Comparison of ENCODE assay signal across 20 cellular contexts in the genomic region with DNA sequence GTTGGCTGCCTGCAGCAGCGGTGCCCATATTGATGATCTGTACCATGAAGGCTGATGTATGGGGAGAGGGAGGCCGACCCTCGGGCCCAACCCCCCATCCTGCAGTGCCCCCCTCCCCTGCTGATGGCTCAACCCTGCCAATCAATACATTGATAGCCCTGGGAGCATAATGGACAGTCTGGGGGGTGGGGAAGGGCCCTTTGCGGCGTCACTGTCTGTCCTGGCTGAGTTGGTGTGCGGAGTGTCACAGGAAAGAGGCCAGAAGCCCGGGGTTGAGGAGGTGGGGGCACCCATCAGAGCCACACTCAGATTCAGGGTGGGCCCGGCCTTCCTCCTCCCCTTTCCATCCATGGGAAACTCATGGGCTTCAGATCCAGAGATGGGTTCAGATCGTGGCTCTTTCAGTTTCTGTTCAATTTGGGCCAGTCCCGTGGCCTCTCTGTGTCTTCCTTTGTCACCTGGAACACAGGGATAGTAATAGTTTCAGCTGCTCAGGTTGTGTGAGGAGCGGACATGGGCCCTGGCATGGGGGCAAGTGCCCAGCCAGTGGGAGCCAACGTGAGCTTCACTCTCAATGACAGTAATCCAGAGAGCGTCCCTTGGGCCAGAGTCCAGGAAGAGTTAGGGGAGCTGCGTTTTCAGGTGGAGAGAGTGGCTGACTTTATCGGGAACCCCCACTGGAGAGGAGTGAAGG. TPM values are rescaled to one million over a fixed set of nuclear protein-coding genes. Genes with fewer than 3 reads are reported as not detected.
DNase-seq lines count a peak whose midpoint lies in the region; ATAC-seq and TF ChIP-seq lines count a peak whose summit lies in the region.
"Had no signal": no experiment of that assay in that cellular context is flagged by ENCODE, and none has a peak within 500 bp of the region (broad histone marks: within the 10 kb centered on the region; RNA-seq: fewer than 3 reads in every experiment).

No MANE protein-coding gene starts in this region.

- no peaks in the 10 kb centered on the region for H3K27me3 ChIP-seq in Caco-2 (replicated peaks; ENCODE audit: control insufficient read depth, insufficient read depth, low read length)
- no peaks in the 10 kb centered on the region for H3K27me3 ChIP-seq in RWPE2 (ENCODE audit: insufficient read depth, poor library complexity, severe bottlenecking)
- no peaks in the 10 kb centered on the region for H3K27me3 ChIP-seq in sigmoid colon
- H3K27me3 ChIP-seq: BE2C had no signal

- H3K36me3 Mint-ChIP-seq in Caco-2 (ENCODE audit: insufficient read depth, unreplicated experiment) = peaks cover 12% of the 10 kb centered on the region
- H3K36me3 Mint-ChIP-seq: CD4-positive, alpha-beta memory T cell had no signal

- intact Hi-C loops in Caco-2 (cut with micrococcal nuclease; ENCODE audit: unreplicated experiment) (no loop called here), sigmoid colon (cut with DNase I) (loop anchor here (10.0 kb wide), 1 partner anchor 176 kb away; no protein-coding TSS in a partner anchor)

- no TSS peak for BruUV-seq in Caco-2 (replicated peaks; lab: Mats Ljungman, UMichigan)

- ATAC-seq in RWPE2 (ENCODE audit: low read depth) = no peak
- no peak for ATAC-seq in stimulated activated naive CD8-positive, alpha-beta T cell treated with anti-CD3 and anti-CD28 coated beads, Interleukin-15, Interleukin-2, amounts not matched to agents 100 U/mL and 50 U/mL, for 24 hours
- ATAC-seq: GM23338, HepG2 had no signal

- no peaks in the 10 kb centered on the region for H3K27me3 Mint-ChIP-seq in Caco-2 (ENCODE audit: insufficient read depth, unreplicated experiment)
- H3K27me3 Mint-ChIP-seq: CD4-positive, alpha-beta memory T cell had no signal

- CTCF ChIA-PET in Caco-2 (lab: Charles Lee) = no interaction called here

- POLR2A ChIA-PET in Caco-2 (lab: Charles Lee) = interaction anchor here (0.6 kb wide), 1 partner anchor 35 kb away, joined by 3 read pairs; no protein-coding TSS in a partner anchor

- DNase-seq in Caco-2 (peak in 1 of 2 experiments; percentile 15), RWPE2 (ENCODE audit: low spot score) (peak; percentile 39), mesenteric fat pad (ENCODE audit: low spot score) (peak; percentile 59), sigmoid colon (peak; percentile 53), SW 1271 (lab: John Stamatoyannopoulos, UW) (no peak), substantia nigra (lab: John Stamatoyannopoulos, UW) (no peak)
- no peak for DNase-seq in stimulated activated naive CD8-positive, alpha-beta T cell treated with anti-CD3 and anti-CD28 coated beads, Interleukin-15, Interleukin-2, amounts not matched to agents 100 U/mL and 50 U/mL, for 24 hours
- DNase-seq: BE2C; CD4-positive, alpha-beta memory T cell; GF-D8; NCI-H1092 treated with DMSO at 0.1 percent for 48 hours; NCI-H1694; NCI-H69; NK-92 treated with Interleukin-12 subunit alpha and Interleukin-12 subunit beta, amount 100 ng/mL, for 24 hours; OCI-M1; RPMI8226 had no signal

- peak overlapping the region; percentile 46 for H3K27ac Mint-ChIP-seq in Caco-2 (ENCODE audit: unreplicated experiment)
- H3K27ac Mint-ChIP-seq: CD4-positive, alpha-beta memory T cell; GM23338 had no signal

- H3K36me3 ChIP-seq in Caco-2 (ENCODE audit: control insufficient read depth, insufficient read depth, low read length) = no peaks in the 10 kb centered on the region
- H3K36me3 ChIP-seq in RWPE2 (ENCODE audit: low read depth) = no peaks in the 10 kb centered on the region
- H3K36me3 ChIP-seq in sigmoid colon = no peaks in the 10 kb centered on the region
- H3K36me3 ChIP-seq: BE2C had no signal

- peaks cover 22% of the 10 kb centered on the region for H3K4me1 ChIP-seq in Caco-2
- H3K4me1 ChIP-seq in RWPE2 (ENCODE audit: insufficient read depth, poor library complexity, severe bottlenecking) = no peaks in the 10 kb centered on the region
- H3K4me1 ChIP-seq in sigmoid colon = no peaks in the 10 kb centered on the region
- H3K4me1 ChIP-seq: BE2C had no signal

- TF ChIP-seq POLR2A in sigmoid colon (IDR thresholded peaks at IDR 0.05) = no peak

- no peaks in the 10 kb centered on the region for H3K9me3 ChIP-seq in Caco-2
- H3K9me3 ChIP-seq in RWPE2 (ENCODE audit: severe bottlenecking) = no peaks in the 10 kb centered on the region
- no peaks in the 10 kb centered on the region for H3K9me3 ChIP-seq in sigmoid colon
- H3K9me3 ChIP-seq: BE2C had no signal

- H3K4me3 Mint-ChIP-seq in Caco-2 (ENCODE audit: unreplicated experiment) = no peak overlapping the region
- H3K4me3 Mint-ChIP-seq: CD4-positive, alpha-beta memory T cell; GM23338 had no signal

- no peaks in the 10 kb centered on the region for H3K9me3 Mint-ChIP-seq in Caco-2 (ENCODE audit: unreplicated experiment)
- H3K9me3 Mint-ChIP-seq: CD4-positive, alpha-beta memory T cell; GM23338 had no signal

- no peak overlapping the region for H3K4me3 ChIP-seq in Caco-2 (ENCODE audit: low read depth, low read length)
- H3K4me3 ChIP-seq in RWPE2 (ENCODE audit: severe bottlenecking) = no peak overlapping the region
- no peak overlapping the region for H3K4me3 ChIP-seq in sigmoid colon
- H3K4me3 ChIP-seq: GM23338 had no signal

- WGBS in sigmoid colon, 2 donors = 86 to 88% methylated on average over 15 of the region's 15 CpGs

- TF ChIP-seq CTCF in Caco-2 (IDR thresholded peaks at IDR 0.05; ENCODE audit: insufficient read depth in 1 of 2, low read depth in 1 of 2, low read length in 1 of 2, severe bottlenecking in 1 of 2, unreplicated experiment in 1 of 2) = no peak
- TF ChIP-seq CTCF in RWPE2 (IDR thresholded peaks at IDR 0.05; ENCODE audit: poor library complexity, severe bottlenecking) = no peak
- no peak for TF ChIP-seq CTCF in sigmoid colon (IDR thresholded peaks at IDR 0.05)

- H3K27ac ChIP-seq in RWPE2 (ENCODE audit: poor library complexity, severe bottlenecking) (no peak overlapping the region), sigmoid colon (no peak overlapping the region), substantia nigra (ENCODE audit: low read depth, low read length, poor library complexity, severe bottlenecking) (no peak overlapping the region)
- H3K27ac ChIP-seq: KMS-11 had no signal

- H3K4me1 Mint-ChIP-seq in Caco-2 (ENCODE audit: low read depth, unreplicated experiment) = peaks cover 9% of the 10 kb centered on the region
- H3K4me1 Mint-ChIP-seq: CD4-positive, alpha-beta memory T cell had no signal

- TF ChIP-seq EP300 in sigmoid colon (IDR thresholded peaks at IDR 0.05) = no peak

RNA-seq across cellular contexts. Expression of a gene that starts 9.5 kb away (rescaled TPM):
- total RNA-seq in Caco-2 (2022) = 1.3 and 2.1 TPM in 2 replicates
- 1.7 TPM for total RNA-seq in mesenteric fat pad
- 1 to 10 TPM in 1 of 4 donors, under 1 TPM in 1, not detected in 2; 0.28 to 3.0 TPM for total RNA-seq in sigmoid colon
- under 1 TPM in 2 of 3 donors, not detected in 1; 0.36 to 0.60 TPM for polyA plus RNA-seq in sigmoid colon
- total RNA-seq: HepG2, MCF 10A had no signal
- polyA plus RNA-seq: HepG2 had no signal

RNA-seq across cellular contexts. Expression of a gene that starts 41.3 kb away (rescaled TPM):
- 2,112 and 2,207 TPM in 2 replicates for total RNA-seq in Caco-2 (2022)
- total RNA-seq in mesenteric fat pad = 526 TPM
- 100 to 1,000 TPM; 722 to 951 (median 753) TPM for total RNA-seq in sigmoid colon
- polyA plus RNA-seq in sigmoid colon = 1,000 to 10,000 TPM; 1,270 to 2,962 (median 2,425) TPM

Comparison
In these comparisons a context has a peak if more than half of its experiments do, and no peak if none do; other contexts are left out.
1. DNase-seq: peak in RWPE2 (single experiment), mesenteric fat pad (single experiment) and sigmoid colon (single experiment); none in stimulated activated naive CD8-positive, alpha-beta T cell treated with anti-CD3 and anti-CD28 coated beads, Interleukin-15, Interleukin-2, amounts not matched to agents 100 U/mL and 50 U/mL, for 24 hours (single experiment), SW 1271 (0 of 2) and substantia nigra (0 of 49).